ENCODE assay signal across 17 cellular contexts in genomic region chr3:71232175-71232679, GRCh38.
DNase-seq lines count a peak whose midpoint lies in the region; ATAC-seq and TF ChIP-seq lines count a peak whose summit lies in the region.
"Had no signal": no experiment of that assay in that cellular context is flagged by ENCODE, and none has a peak within 500 bp of the region (broad histone marks: within the 10 kb centered on the region; RNA-seq: fewer than 3 reads in every experiment).

No MANE protein-coding gene starts in this region.

- H3K9me3 ChIP-seq in naive thymus-derived CD4-positive, alpha-beta T cell (ENCODE audit: control insufficient read depth in 2 of 3, low read length in 3 of 3) = no peaks in the 10 kb centered on the region
- no peaks in the 10 kb centered on the region for H3K9me3 ChIP-seq in adrenal gland (replicated peaks in 1 of 3)
- H3K9me3 ChIP-seq: BE2C had no signal

- H3K27ac Mint-ChIP-seq in activated naive CD4-positive, alpha-beta T cell treated with anti-CD3 and anti-CD28 coated beads, Interleukin-2, amount 50 U/mL, for 24 hours = peak overlapping the region; percentile 86
- peak overlapping the region; percentile 4 for H3K27ac Mint-ChIP-seq in activated T-helper 17 cell treated with anti-CD3 and anti-CD28 coated beads, Interleukin-2, amount 50 U/mL, for 72 hours
- peak overlapping the region in 8 of 9 donors; percentile 65 to 83 (median 74) for H3K27ac Mint-ChIP-seq in naive thymus-derived CD4-positive, alpha-beta T cell
- H3K27ac Mint-ChIP-seq: GM23338 had no signal

- H3K4me3 ChIP-seq in naive thymus-derived CD4-positive, alpha-beta T cell (ENCODE audit: low read length) = no peak overlapping the region
- H3K4me3 ChIP-seq in adrenal gland = no peak overlapping the region
- H3K4me3 ChIP-seq: GM23338 had no signal

- peak overlapping the region; percentile 55 for H3K4me3 Mint-ChIP-seq in activated naive CD4-positive, alpha-beta T cell treated with anti-CD3 and anti-CD28 coated beads, Interleukin-2, amount 50 U/mL, for 24 hours
- H3K4me3 Mint-ChIP-seq in activated T-helper 17 cell treated with anti-CD3 and anti-CD28 coated beads, Interleukin-2, amount 50 U/mL, for 72 hours = peak overlapping the region; percentile 14
- H3K4me3 Mint-ChIP-seq in naive thymus-derived CD4-positive, alpha-beta T cell = peak overlapping the region in 7 of 10 donors; percentile 10 to 63 (median 43)
- H3K4me3 Mint-ChIP-seq: GM23338 had no signal

- H3K27me3 ChIP-seq in naive thymus-derived CD4-positive, alpha-beta T cell (ENCODE audit: control insufficient read depth in 2 of 2, insufficient read depth in 2 of 2, low read length in 2 of 2) = no peaks in the 10 kb centered on the region
- no peaks in the 10 kb centered on the region for H3K27me3 ChIP-seq in adrenal gland
- H3K27me3 ChIP-seq: BE2C had no signal

- DNase-seq in activated naive CD4-positive, alpha-beta T cell (lab: John Stamatoyannopoulos, UW) = no peak
- DNase-seq in naive thymus-derived CD4-positive, alpha-beta T cell = no peak
- DNase-seq in cerebellar cortex (ENCODE audit: low spot score) (no peak), adrenal gland (no peak), NCI-H1417 (lab: John Stamatoyannopoulos, UW) (no peak)
- DNase-seq: ACHN, BE2C, DMS 273 treated with DMSO at 0.1 percent for 48 hours, NCI-H1092, NCI-H1694 treated with DMSO at 0.1 percent for 48 hours, NCI-H69 had no signal

- no peaks in the 10 kb centered on the region for H3K27me3 Mint-ChIP-seq in activated naive CD4-positive, alpha-beta T cell treated with anti-CD3 and anti-CD28 coated beads, Interleukin-2, amount 50 U/mL, for 24 hours
- H3K27me3 Mint-ChIP-seq in activated T-helper 17 cell treated with anti-CD3 and anti-CD28 coated beads, Interleukin-2, amount 50 U/mL, for 72 hours = no peaks in the 10 kb centered on the region
- H3K27me3 Mint-ChIP-seq in naive thymus-derived CD4-positive, alpha-beta T cell = peaks cover 0 to 40% (median 0%) of the 10 kb centered on the region in 5 donors

- peak; percentile 23 for ATAC-seq in activated T-helper 17 cell treated with anti-CD3 and anti-CD28 coated beads, Interleukin-2, amount 50 U/mL, for 72 hours (replicated peaks)
- ATAC-seq in naive thymus-derived CD4-positive, alpha-beta T cell = no peak
- no peak for ATAC-seq in HG03175 (IDR thresholded peaks at IDR 0.05; ENCODE audit: unreplicated experiment)
- ATAC-seq: GM23338 had no signal

- POLR2A ChIA-PET in naive thymus-derived CD4-positive, alpha-beta T cell (lab: Charles Lee) = no interaction called here

- H3K36me3 ChIP-seq in naive thymus-derived CD4-positive, alpha-beta T cell (ENCODE audit: control insufficient read depth in 2 of 3, insufficient read depth in 3 of 3, low read length in 3 of 3) = peaks cover 0 to 18% (median 0%) of the 10 kb centered on the region in 3 experiments
- H3K36me3 ChIP-seq in adrenal gland (replicated peaks in 1 of 2) = no peaks in the 10 kb centered on the region
- H3K36me3 ChIP-seq: BE2C had no signal

- H3K9me3 Mint-ChIP-seq in activated naive CD4-positive, alpha-beta T cell treated with anti-CD3 and anti-CD28 coated beads, Interleukin-2, amount 50 U/mL, for 24 hours = no peaks in the 10 kb centered on the region
- H3K9me3 Mint-ChIP-seq in activated T-helper 17 cell treated with anti-CD3 and anti-CD28 coated beads, Interleukin-2, amount 50 U/mL, for 72 hours = no peaks in the 10 kb centered on the region
- peaks cover 0 to 7% (median 0%) of the 10 kb centered on the region in 11 donors for H3K9me3 Mint-ChIP-seq in naive thymus-derived CD4-positive, alpha-beta T cell
- H3K9me3 Mint-ChIP-seq: GM23338 had no signal

- TF ChIP-seq CTCF in adrenal gland (IDR thresholded peaks at IDR 0.05) = no peak

- H3K27ac ChIP-seq in naive thymus-derived CD4-positive, alpha-beta T cell (ENCODE audit: low read depth, low read length) = no peak overlapping the region
- H3K27ac ChIP-seq in adrenal gland = no peak overlapping the region
- H3K27ac ChIP-seq: KMS-11, RWPE1 had no signal

- TF ChIP-seq POLR2A in adrenal gland (IDR thresholded peaks at IDR 0.05) = no peak

- H3K4me1 Mint-ChIP-seq in activated naive CD4-positive, alpha-beta T cell treated with anti-CD3 and anti-CD28 coated beads, Interleukin-2, amount 50 U/mL, for 24 hours = peaks cover 77% of the 10 kb centered on the region
- peaks cover 21% of the 10 kb centered on the region for H3K4me1 Mint-ChIP-seq in activated T-helper 17 cell treated with anti-CD3 and anti-CD28 coated beads, Interleukin-2, amount 50 U/mL, for 72 hours
- H3K4me1 Mint-ChIP-seq in naive thymus-derived CD4-positive, alpha-beta T cell = peaks cover 15 to 92% (median 83%) of the 10 kb centered on the region in 7 donors

- peaks cover 23% of the 10 kb centered on the region for H3K36me3 Mint-ChIP-seq in activated naive CD4-positive, alpha-beta T cell treated with anti-CD3 and anti-CD28 coated beads, Interleukin-2, amount 50 U/mL, for 24 hours
- peaks cover 27% of the 10 kb centered on the region for H3K36me3 Mint-ChIP-seq in activated T-helper 17 cell treated with anti-CD3 and anti-CD28 coated beads, Interleukin-2, amount 50 U/mL, for 72 hours (ENCODE audit: low read depth)
- H3K36me3 Mint-ChIP-seq in naive thymus-derived CD4-positive, alpha-beta T cell = peaks cover 10 to 38% (median 28%) of the 10 kb centered on the region in 5 donors

- 63 to 79% (median 75%) methylated on average over 3 of the region's 3 CpGs for WGBS in adrenal gland, 4 donors

- CTCF ChIA-PET in naive thymus-derived CD4-positive, alpha-beta T cell (lab: Charles Lee) = interaction anchor here (1.0 kb wide), 1 partner anchor 114 kb away, joined by 3 read pairs; no protein-coding TSS in a partner anchor

- intact Hi-C loops in naive thymus-derived CD4-positive, alpha-beta T cell (cut with micrococcal nuclease) = loop anchor here in 1 of 2 donors (5.0 kb wide), 1 partner anchor 350 kb away; the partner anchor contains the start of gene FOXP1
- intact Hi-C loops in adrenal gland (cut with DNase I) = no loop called here

- peaks cover 14 to 52% of the 10 kb centered on the region in 2 donors for H3K4me1 ChIP-seq in naive thymus-derived CD4-positive, alpha-beta T cell (ENCODE audit: control insufficient read depth in 2 of 2, insufficient read depth in 2 of 2, low read length in 2 of 2)
- no peaks in the 10 kb centered on the region for H3K4me1 ChIP-seq in adrenal gland (replicated peaks in 1 of 2)
- H3K4me1 ChIP-seq: BE2C had no signal

Comparison
In these comparisons a context has a peak if more than half of its experiments do, and no peak if none do; other contexts are left out.
1. H3K27ac Mint-ChIP-seq: peak in every context shown above with its lines; median percentile 86 in activated naive CD4-positive, alpha-beta T cell treated with anti-CD3 and anti-CD28 coated beads, Interleukin-2, amount 50 U/mL, for 24 hours; 74 in naive thymus-derived CD4-positive, alpha-beta T cell; 4 in activated T-helper 17 cell treated with anti-CD3 and anti-CD28 coated beads, Interleukin-2, amount 50 U/mL, for 72 hours.